Comparison of ENCODE assay signal across 30 cellular contexts in genomic region chr17:7737601-7738000, GRCh38. TPM values are rescaled to one million over a fixed set of nuclear protein-coding genes. Genes with fewer than 3 reads are reported as not detected.
"Had no signal": no experiment of that assay in that cellular context is flagged by ENCODE, and none has a peak within 500 bp of the region (broad histone marks: within the 10 kb centered on the region; RNA-seq: fewer than 3 reads in every experiment).

No MANE protein-coding gene starts in this region.

- H3K36me3 Mint-ChIP-seq: naive B cell; naive thymus-derived CD8-positive, alpha-beta T cell; natural killer cell treated with Interleukin-12 subunit alpha and Interleukin-12 subunit beta and Interleukin-15 and Interleukin-18, amount 100 ng/mL, for 72 hours; type B pancreatic cell had no signal

- H3K27ac Mint-ChIP-seq: naive B cell; naive thymus-derived CD8-positive, alpha-beta T cell; natural killer cell treated with Interleukin-12 subunit alpha and Interleukin-12 subunit beta and Interleukin-15 and Interleukin-18, amount 100 ng/mL, for 72 hours; nephron progenitor cell; progenitor cell of endocrine pancreas; stimulated activated naive CD8-positive, alpha-beta T cell treated with anti-CD3 and anti-CD28 coated beads, Interleukin-15, amount 100 ng/mL, for 72 hours; type B pancreatic cell had no signal

- H3K4me3 ChIP-seq: pancreas, psoas muscle, right lobe of liver, skin epidermis, smooth muscle cell, spleen, suprapubic skin, testis, tibial artery, transverse colon, vagina had no signal

- H3K4me1 Mint-ChIP-seq: naive B cell; nephron progenitor cell; neural crest cell; stimulated activated naive CD8-positive, alpha-beta T cell treated with anti-CD3 and anti-CD28 coated beads, Interleukin-15, amount 100 ng/mL, for 72 hours had no signal

- DNase-seq: naive B cell; naive thymus-derived CD8-positive, alpha-beta T cell; nephron progenitor cell; nucleus accumbens; psoas muscle; right cardiac atrium; right lobe of liver; spleen; stimulated activated CD4-positive, alpha-beta T cell treated with anti-CD3 and anti-CD28 coated beads, Interleukin-12 subunit alpha, Interleukin-12 subunit beta, amount 100 ng/mL, for 4 hours; stimulated activated CD4-positive, alpha-beta T cell treated with anti-CD3 and anti-CD28 coated beads, Interleukin-1b, Interleukin-23, amount 100 ng/mL, for 48 hours; stimulated activated CD4-positive, alpha-beta T cell treated with anti-CD3 and anti-CD28 coated beads, Interleukin-4, amount 100 ng/mL, for 1 hour; stimulated activated CD4-positive, alpha-beta T cell treated with anti-CD3 and anti-CD28 coated beads, Interleukin-4, amount 100 ng/mL, for 4 hours; stimulated activated CD8-positive, alpha-beta memory T cell treated with anti-CD3 and anti-CD28 coated beads, Interleukin-4, amount 100 ng/mL, for 48 hours; stimulated activated naive CD4-positive, alpha-beta T cell; stimulated activated naive CD8-positive, alpha-beta T cell treated with anti-CD3 and anti-CD28 coated beads, Interleukin-15, amount 100 ng/mL, for 72 hours; stimulated activated naive CD8-positive, alpha-beta T cell treated with anti-CD3 and anti-CD28 coated beads, Interleukin-15, Interleukin-2, amounts not matched to agents 100 U/mL and 50 U/mL, for 24 hours; substantia nigra; testis; tibial artery; transverse colon had no signal

- H3K27me3 ChIP-seq: pancreas, right lobe of liver, testis, vagina had no signal

- H3K4me3 Mint-ChIP-seq: naive thymus-derived CD8-positive, alpha-beta T cell; natural killer cell treated with Interleukin-12 subunit alpha and Interleukin-12 subunit beta and Interleukin-15 and Interleukin-18, amount 100 ng/mL, for 72 hours; nephron progenitor cell; neural crest cell; stimulated activated naive CD8-positive, alpha-beta T cell treated with anti-CD3 and anti-CD28 coated beads, Interleukin-15, amount 100 ng/mL, for 72 hours; type B pancreatic cell had no signal

- H3K9me3 Mint-ChIP-seq: naive B cell; naive thymus-derived CD8-positive, alpha-beta T cell; natural killer cell treated with Interleukin-12 subunit alpha and Interleukin-12 subunit beta and Interleukin-15 and Interleukin-18, amount 100 ng/mL, for 72 hours; nephron progenitor cell; neural crest cell; stimulated activated naive CD8-positive, alpha-beta T cell treated with anti-CD3 and anti-CD28 coated beads, Interleukin-15, amount 100 ng/mL, for 72 hours; type B pancreatic cell had no signal

- H3K36me3 ChIP-seq: neutrophil, pancreas, right lobe of liver, spleen, suprapubic skin, tibial artery, transverse colon, vagina had no signal

- H3K27ac ChIP-seq: neutrophil, pancreas, psoas muscle, right lobe of liver, skin epidermis, spleen, suprapubic skin, testis, tibial artery, transverse colon, vagina had no signal

- ATAC-seq: naive thymus-derived CD8-positive, alpha-beta T cell; natural killer cell treated with Interleukin-12 subunit alpha and Interleukin-12 subunit beta and Interleukin-15 and Interleukin-18, amount 100 ng/mL, for 72 hours; pancreas; psoas muscle; right cardiac atrium; right lobe of liver; stimulated activated naive CD8-positive, alpha-beta T cell treated with anti-CD3 and anti-CD28 coated beads, Interleukin-15, amount 100 ng/mL, for 72 hours; stimulated activated naive CD8-positive, alpha-beta T cell treated with anti-CD3 and anti-CD28 coated beads, Interleukin-15, Interleukin-2, amounts not matched to agents 100 U/mL and 50 U/mL, for 24 hours had no signal

- H3K4me1 ChIP-seq: pancreas, psoas muscle, right lobe of liver, suprapubic skin, testis, tibial artery, transverse colon, vagina had no signal

- H3K9me3 ChIP-seq: neutrophil, pancreas, psoas muscle, right lobe of liver, spleen, suprapubic skin, testis, tibial artery, transverse colon, vagina had no signal

RNA-seq across cellular contexts. Expression of gene DNAH2, which starts 20.1 kb away (rescaled TPM):
- total RNA-seq: naive thymus-derived CD8-positive, alpha-beta T cell; smooth muscle cell had no signal
- polyA plus RNA-seq: naive thymus-derived CD8-positive, alpha-beta T cell; smooth muscle cell had no signal

RNA-seq across cellular contexts. Expression of gene EFNB3, which starts 32.6 kb away (rescaled TPM):
- total RNA-seq: naive thymus-derived CD8-positive, alpha-beta T cell; natural killer cell treated with Interleukin-12 subunit alpha and Interleukin-12 subunit beta and Interleukin-15 and Interleukin-18, amount 100 ng/mL, for 72 hours had no signal
- polyA plus RNA-seq: naive thymus-derived CD8-positive, alpha-beta T cell had no signal
